8 cellular contexts compared by ENCODE assay signal in the genomic region with DNA sequence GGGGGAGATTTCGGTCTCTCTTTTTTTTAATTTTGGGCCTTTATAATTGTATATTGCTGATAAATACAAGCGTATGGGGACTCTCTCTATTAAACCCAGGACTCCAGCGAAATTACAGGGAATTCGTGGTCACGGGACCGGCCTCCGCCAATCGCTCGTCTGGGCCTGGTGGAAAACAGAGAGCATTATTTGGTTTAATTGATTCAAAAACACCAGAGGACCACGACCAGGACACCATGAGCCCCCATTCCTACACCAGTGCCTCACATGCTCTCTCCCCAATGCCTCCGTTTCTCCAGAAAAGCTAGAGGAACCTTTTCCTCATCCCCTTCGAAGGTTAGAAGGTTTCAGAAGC. TPM values are rescaled to one million over a fixed set of nuclear protein-coding genes. Genes with fewer than 3 reads are reported as not detected.
DNase-seq lines count a peak whose midpoint lies in the region; ATAC-seq and TF ChIP-seq lines count a peak whose summit lies in the region.

A gene (minus strand): TSS at position 88 of the 355 bp plus-strand sequence. CDS start 198 bp downstream, outside the sequence.

- H3K27me3 Mint-ChIP-seq in Caco-2 (ENCODE audit: insufficient read depth, unreplicated experiment), result peaks cover 8% of the 10 kb centered on the region

- WGBS in mesodermal cell (ENCODE audit: insufficient coverage in 2 of 2), 2 experiments, result 7 to 9% methylated on average over 7 to 9 of the region's 12 CpGs

- H3K9me3 ChIP-seq in Caco-2, result no peaks in the 10 kb centered on the region
- no peaks in the 10 kb centered on the region for H3K9me3 ChIP-seq in mesodermal cell (ENCODE audit: control insufficient read depth, low read length)
- H3K9me3 ChIP-seq in vagina, result no peaks in the 10 kb centered on the region

- H3K27me3 ChIP-seq in Caco-2 (replicated peaks; ENCODE audit: control insufficient read depth, insufficient read depth, low read length) (no peaks in the 10 kb centered on the region), vagina (no peaks in the 10 kb centered on the region)

- TF ChIP-seq CTCF in Caco-2 (IDR thresholded peaks at IDR 0.05; ENCODE audit: insufficient read depth in 1 of 2, low read depth in 1 of 2, low read length in 1 of 2, severe bottlenecking in 1 of 2, unreplicated experiment in 1 of 2) (no peak), cardiac fibroblast (IDR thresholded peaks at IDR 0.05; ENCODE audit: low read depth, low read length) (no peak), vagina (IDR thresholded peaks at IDR 0.05) (no peak)

- TF ChIP-seq POLR2A in vagina (IDR thresholded peaks at IDR 0.05), result no peak

- H3K4me3 ChIP-seq in Caco-2 (ENCODE audit: low read depth, low read length), result no peak within 1 kb of the TSS
- H3K4me3 ChIP-seq in cardiac fibroblast (replicated peaks in 1 of 2; ENCODE audit: low read depth in 2 of 2, low read length in 2 of 2), result peak within 1 kb of the TSS; percentile 64 to 74
- H3K4me3 ChIP-seq in mesodermal cell (ENCODE audit: extremely low read depth, insufficient read depth, low read length, poor library complexity, severe bottlenecking), result peak within 1 kb of the TSS; percentile 57
- peak within 1 kb of the TSS; percentile 65 to 71 for H3K4me3 ChIP-seq in vagina

- H3K4me1 ChIP-seq in Caco-2 (peaks cover 10% of the 10 kb centered on the region; the same call in 1 of the 2 replicates), mesodermal cell (ENCODE audit: control insufficient read depth, insufficient read depth, low read length, poor library complexity, severe bottlenecking) (peaks cover 41% of the 10 kb centered on the region), vagina (peaks cover 47% of the 10 kb centered on the region)

- no TSS peak for BruUV-seq in Caco-2 (replicated peaks; lab: Mats Ljungman, UMichigan)

- H3K27ac Mint-ChIP-seq in Caco-2 (ENCODE audit: unreplicated experiment), result peak within 1 kb of the TSS; percentile 31

- DNase-seq in Caco-2 (no peak), NCI-H2029 (lab: John Stamatoyannopoulos, UW) (peak; percentile 38), cardiac fibroblast (ENCODE audit: low read depth in 2 of 2) (peak; percentile 68 to 73), vagina (ENCODE audit: extremely low spot score in 2 of 2) (no peak), CD1c-positive myeloid dendritic cell (ENCODE audit: extremely low spot score) (no peak), NCI-H226 (no peak)

- H3K27ac ChIP-seq in mesodermal cell (ENCODE audit: low read depth, low read length, severe bottlenecking) (peak within 1 kb of the TSS; percentile 95), vagina (peak within 1 kb of the TSS; percentile 95)

- H3K9me3 Mint-ChIP-seq in Caco-2 (ENCODE audit: unreplicated experiment), result no peaks in the 10 kb centered on the region

- H3K36me3 ChIP-seq in Caco-2 (ENCODE audit: control insufficient read depth, insufficient read depth, low read length), result no peaks in the 10 kb centered on the region
- peaks cover 10% of the 10 kb centered on the region for H3K36me3 ChIP-seq in mesodermal cell (ENCODE audit: control insufficient read depth, insufficient read depth, low read length)
- H3K36me3 ChIP-seq in vagina, result no peaks in the 10 kb centered on the region

- POLR2A ChIA-PET in Caco-2 (lab: Charles Lee), result no interaction called here

- peaks cover 11% of the 10 kb centered on the region for H3K4me1 Mint-ChIP-seq in Caco-2 (ENCODE audit: low read depth, unreplicated experiment)

- intact Hi-C loops in Caco-2 (cut with micrococcal nuclease; ENCODE audit: unreplicated experiment), result no loop called here
- intact Hi-C loops in vagina (cut with DNase I), result no loop called here

- peak within 1 kb of the TSS; percentile 78 for H3K4me3 Mint-ChIP-seq in Caco-2 (ENCODE audit: unreplicated experiment)

- ATAC-seq in HG02623 (IDR thresholded peaks at IDR 0.05; ENCODE audit: unreplicated experiment), result no peak

- H3K36me3 Mint-ChIP-seq in Caco-2 (ENCODE audit: insufficient read depth, unreplicated experiment), result no peaks in the 10 kb centered on the region

- CTCF ChIA-PET in Caco-2 (lab: Charles Lee), result no interaction called here

RNA-seq across cellular contexts. Expression of the gene that starts here (rescaled TPM):
- total RNA-seq in Caco-2 (2022) (0.65 and 1.1 TPM in 2 replicates), vagina (14.2 TPM)
- polyA plus RNA-seq in mesodermal cell (2013, experiment 1 of 2), result 53.6 TPM
- polyA plus RNA-seq in mesodermal cell (2013, experiment 2 of 2), result 52.0 TPM

Comparison
In these comparisons a context has a peak if more than half of its experiments do, and no peak if none do; other contexts are left out.
1. DNase-seq: peak in NCI-H2029 (single experiment) and cardiac fibroblast (2 of 2); none in Caco-2 (0 of 2), vagina (0 of 2), CD1c-positive myeloid dendritic cell (single experiment) and NCI-H226 (single experiment).